8 cellular contexts compared by ENCODE assay signal in genomic region chr3:197847866-197848401, GRCh38. TPM values are rescaled to one million over a fixed set of nuclear protein-coding genes. Genes with fewer than 3 reads are reported as not detected.
DNase-seq lines count a peak whose midpoint lies in the region; ATAC-seq, FAIRE-seq and TF ChIP-seq lines count a peak whose summit lies in the region.

No MANE protein-coding gene starts in this region.

- POLR2A ChIA-PET in HEK293T (lab: Yijun Ruan, JAX) = no interaction called here

- CTCF ChIA-PET in HEK293T (lab: Yijun Ruan, JAX) = no interaction called here

- H3K4me1 ChIP-seq in pancreas = no peaks in the 10 kb centered on the region

- H3K36me3 ChIP-seq in bronchial epithelial cell (ENCODE audit: control insufficient read depth, insufficient read depth, low read length) = peaks cover 7% of the 10 kb centered on the region
- peaks cover 0 to 43% (median 0%) of the 10 kb centered on the region in 3 donors for H3K36me3 ChIP-seq in pancreas

- H3K9me3 ChIP-seq in pancreas = no peaks in the 10 kb centered on the region

- 77% methylated on average over 8 of the region's 8 CpGs for WGBS in pancreas, 2 donors

- H3K27me3 ChIP-seq in bronchial epithelial cell (ENCODE audit: control insufficient read depth, insufficient read depth, low read length) (no peaks in the 10 kb centered on the region), pancreas (no peaks in the 10 kb centered on the region)

- ATAC-seq in activated CD4-positive, CD25-positive, alpha-beta regulatory T cell treated with anti-CD3 and anti-CD28 coated beads, Interleukin-2, amount 50 U/mL, for 24 hours = peak; percentile 80 to 85
- ATAC-seq in pancreas = peak in 3 of 4 donors; percentile 36 to 74 (median 44)

- intact Hi-C loops in pancreas (cut with DNase I) = no loop called here

- H3K4me3 ChIP-seq in bronchial epithelial cell (ENCODE audit: low read depth, low read length) = no peak overlapping the region
- H3K4me3 ChIP-seq in pancreas = peak overlapping the region in 1 of 4 donors; percentile 4

- DNase-seq in activated CD4-positive, CD25-positive, alpha-beta regulatory T cell (lab: John Stamatoyannopoulos, UW) = no peak
- DNase-seq in HEK293T (ENCODE audit: extremely low spot score) (peak; percentile 4), NCI-H2196 (lab: John Stamatoyannopoulos, UW; ENCODE audit: unreplicated experiment) (peak; percentile 58), bronchial epithelial cell (ENCODE audit: low read depth) (no peak), pancreas (no peak), NCI-H446 treated with DMSO at 0.1 percent for 48 hours (lab: John Stamatoyannopoulos, UW) (no peak), NCI-H1105 treated with DMSO at 0.1 percent for 48 hours (lab: John Stamatoyannopoulos, UW) (no peak)

- TF ChIP-seq CTCF in bronchial epithelial cell (IDR thresholded peaks at IDR 0.05; ENCODE audit: insufficient read depth, low read length, severe bottlenecking) (no peak), pancreas (IDR thresholded peaks at IDR 0.05) (no peak)

- no peak overlapping the region for H3K27ac ChIP-seq in pancreas

- peak; percentile 58 for FAIRE-seq in bronchial epithelial cell (lab: Jason Lieb, UNC)
- FAIRE-seq in pancreas (lab: Jason Lieb, UNC) = no peak

TF ChIP-seq in HEK293T, 16 proteins besides CTCF, POLR2A, EP300 and RAD21:
- TF ChIP-seq FOXM1 (IDR thresholded peaks at IDR 0.05; ENCODE audit: borderline replicate concordance) (no peak), FOXA1 (IDR thresholded peaks at IDR 0.05) (no peak), BHLHE40 (IDR thresholded peaks at IDR 0.05; ENCODE audit: borderline replicate concordance) (no peak), HDGF (IDR thresholded peaks at IDR 0.05; ENCODE audit: borderline replicate concordance) (no peak)
- TF ChIP-seq, protein P1, sequence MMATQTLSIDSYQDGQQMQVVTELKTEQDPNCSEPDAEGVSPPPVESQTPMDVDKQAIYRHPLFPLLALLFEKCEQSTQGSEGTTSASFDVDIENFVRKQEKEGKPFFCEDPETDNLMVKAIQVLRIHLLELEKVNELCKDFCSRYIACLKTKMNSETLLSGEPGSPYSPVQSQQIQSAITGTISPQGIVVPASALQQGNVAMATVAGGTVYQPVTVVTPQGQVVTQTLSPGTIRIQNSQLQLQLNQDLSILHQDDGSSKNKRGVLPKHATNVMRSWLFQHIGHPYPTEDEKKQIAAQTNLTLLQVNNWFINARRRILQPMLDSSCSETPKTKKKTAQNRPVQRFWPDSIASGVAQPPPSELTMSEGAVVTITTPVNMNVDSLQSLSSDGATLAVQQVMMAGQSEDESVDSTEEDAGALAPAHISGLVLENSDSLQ (IDR thresholded peaks at IDR 0.05) = peak; percentile 75

RNA-seq across cellular contexts. Expression of gene LRCH3, which starts 56.9 kb away (rescaled TPM):
- total RNA-seq in bronchial epithelial cell (25.5 and 33.8 TPM in 2 replicates), pancreas (10 to 100 TPM; 11.1 to 26.1 (median 16.8) TPM)
- 1 to 10 TPM; 5.4 to 9.7 TPM for polyA plus RNA-seq in pancreas

Comparison
In these comparisons a context has a peak if more than half of its experiments do, and no peak if none do; other contexts are left out.
1. DNase-seq: peak in HEK293T (single experiment) and NCI-H2196 (single experiment); none in activated CD4-positive, CD25-positive, alpha-beta regulatory T cell (0 of 4), bronchial epithelial cell (single experiment), pancreas (0 of 6), NCI-H446 treated with DMSO at 0.1 percent for 48 hours (single experiment) and NCI-H1105 treated with DMSO at 0.1 percent for 48 hours (single experiment).